ENCODE assay signal across 15 cellular contexts in the genomic region with DNA sequence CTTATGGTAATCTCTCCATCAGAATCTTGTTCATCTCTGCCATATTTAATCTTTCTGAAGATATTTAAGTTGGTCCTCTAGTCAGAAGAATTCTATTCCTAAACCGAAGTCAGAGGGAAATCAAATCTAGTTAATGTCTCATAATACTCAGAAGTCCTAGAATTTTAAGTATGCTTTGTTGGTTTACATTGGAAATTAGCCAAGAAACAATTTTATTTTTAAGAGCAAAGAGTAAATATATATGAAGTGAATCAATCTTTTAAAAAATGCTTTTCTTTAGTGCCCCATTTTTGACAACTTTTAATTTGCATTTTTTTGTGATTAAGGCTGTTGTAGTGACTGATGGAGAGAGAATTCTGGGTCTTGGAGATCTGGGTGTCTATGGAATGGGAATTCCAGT. TPM values are rescaled to one million over a fixed set of nuclear protein-coding genes. Genes with fewer than 3 reads are reported as not detected.
DNase-seq lines count a peak whose midpoint lies in the region; ATAC-seq and TF ChIP-seq lines count a peak whose summit lies in the region.
"Had no signal": no experiment of that assay in that cellular context is flagged by ENCODE, and none has a peak within 500 bp of the region (broad histone marks: within the 10 kb centered on the region; RNA-seq: fewer than 3 reads in every experiment).

No MANE protein-coding gene starts in this region.

- H3K27ac Mint-ChIP-seq in HFFc6 (peak overlapping the region; percentile 32), H9 (no peak overlapping the region; a peak in 1 of 7 replicates)

- H2AK5ac ChIP-seq in H9 (ENCODE audit: insufficient read length, low read length) = no peak overlapping the region

- H3K23me2 ChIP-seq in H9 (ENCODE audit: insufficient read length, low read depth, low read length, poor library complexity, severe bottlenecking) = no peaks in the 10 kb centered on the region

- H2BK15ac ChIP-seq in H9 (ENCODE audit: low read depth, low read length) = no peak overlapping the region

- DNase-seq in A673 (ENCODE audit: low spot score) (no peak), HFFc6 (peak; percentile 38), astrocyte of the spinal cord (ENCODE audit: low read depth, low spot score) (peak; percentile 12), fibroblast of peridontal ligament (ENCODE audit: extremely low read depth) (peak; percentile 3), NCI-H82 treated with DMSO at 0.1 percent for 48 hours (lab: John Stamatoyannopoulos, UW; ENCODE audit: unreplicated experiment) (no peak), H9 (no peak), NOMO-1 treated with DMSO at 0.1 percent for 48 hours (lab: John Stamatoyannopoulos, UW; ENCODE audit: unreplicated experiment) (no peak)
- DNase-seq: HCEC 1CT, KG1, NCI-H1092 treated with DMSO at 0.1 percent for 48 hours, NCI-H187 treated with DMSO at 0.1 percent for 48 hours, NCI-H446, SIG-M5 had no signal

- intact Hi-C loops in A673 (cut with micrococcal nuclease; ENCODE audit: unreplicated experiment) = no loop called here

- no peaks in the 10 kb centered on the region for H3K79me1 ChIP-seq in H9 (ENCODE audit: insufficient read depth, low read depth, low read length, poor library complexity, severe bottlenecking)

- no peak overlapping the region for H3K9ac ChIP-seq in H9 (ENCODE audit: extremely low read depth, insufficient read length, low read length)

- H3K56ac ChIP-seq in H9 (ENCODE audit: insufficient read length, low read depth, low read length) = no peak overlapping the region

- H3K9me3 ChIP-seq in A673 (ENCODE audit: low read depth, low read length, poor library complexity, severe bottlenecking) (no peaks in the 10 kb centered on the region), H9 (ENCODE audit: control insufficient read depth, low read depth, low read length) (no peaks in the 10 kb centered on the region)

- H3K79me2 ChIP-seq in H9 (ENCODE audit: insufficient read depth, low read length) = no peaks in the 10 kb centered on the region

- no peak for ATAC-seq in HG02870 (IDR thresholded peaks at IDR 0.05; ENCODE audit: unreplicated experiment)

- H3K4me1 ChIP-seq in A673 (ENCODE audit: insufficient read depth, low read length, poor library complexity, severe bottlenecking) (no peaks in the 10 kb centered on the region), H9 (ENCODE audit: insufficient read depth, low read length) (no peaks in the 10 kb centered on the region)

- H3K4me2 ChIP-seq in H9 (ENCODE audit: insufficient read depth, insufficient read length, low read length) = no peak overlapping the region

- no peak for TF ChIP-seq CTCF in A673 (conservative IDR thresholded peaks at IDR 0.05; ENCODE audit: low read depth, low read length)
- no peak for TF ChIP-seq CTCF in HFFc6 (IDR thresholded peaks at IDR 0.05)
- TF ChIP-seq CTCF in astrocyte of the spinal cord (IDR thresholded peaks at IDR 0.05; ENCODE audit: low read depth, low read length) = no peak
- TF ChIP-seq CTCF in H9 (conservative IDR thresholded peaks at IDR 0.05) = no peak

- no CpG with 5 or more reads among the region's 1 CpG for WGBS in H9 (ENCODE audit: extremely low coverage, insufficient read length, low lambda C conversion rate)

- H3K36me3 Mint-ChIP-seq in HFFc6 (ENCODE audit: low read depth) (peaks cover 27% of the 10 kb centered on the region), H9 (ENCODE audit: insufficient read depth in 1 of 3, low read depth in 3 of 3) (peaks cover 18 to 56% (median 49%) of the 10 kb centered on the region in 3 experiments; a peak in 6 of 7 replicates)

- H3K18ac ChIP-seq in H9 (ENCODE audit: insufficient read length, low read depth, low read length) = no peak overlapping the region

- H4K8ac ChIP-seq in H9 (replicated peaks; ENCODE audit: insufficient read length, low read depth, low read length) = no peak overlapping the region

- no peak overlapping the region for H2BK5ac ChIP-seq in H9 (ENCODE audit: insufficient read length, low read length)

- POLR2A ChIA-PET in A673 (lab: Charles Lee; ENCODE audit: low non-redundant PET) = no interaction called here

- no peak overlapping the region for H3K4me3 ChIP-seq in A673 (ENCODE audit: low read depth, low read length, poor library complexity, severe bottlenecking)
- no peak overlapping the region for H3K4me3 ChIP-seq in astrocyte of the spinal cord (ENCODE audit: low read depth, low read length)

- CTCF ChIA-PET in A673 (lab: Charles Lee) = no interaction called here

- H4K5ac ChIP-seq in H9 (ENCODE audit: insufficient read length, low read depth, low read length) = no peak overlapping the region

- no peak overlapping the region for H3K23ac ChIP-seq in H9 (ENCODE audit: insufficient read length, low read depth, low read length)

- TSS peak; percentile 4 for BruUV-seq in A673 (replicated peaks; lab: Mats Ljungman, UMichigan)

- no peaks in the 10 kb centered on the region for H3K9me3 Mint-ChIP-seq in HFFc6
- H3K9me3 Mint-ChIP-seq in H9 = no peaks in the 10 kb centered on the region

- H3K36me3 ChIP-seq in A673 (ENCODE audit: insufficient read depth, low read length, poor library complexity, severe bottlenecking) = peaks cover 30% of the 10 kb centered on the region

- no peak overlapping the region for H2BK20ac ChIP-seq in H9 (ENCODE audit: low read depth, low read length, poor library complexity, severe bottlenecking)

- no peak overlapping the region for H2BK120ac ChIP-seq in H9 (ENCODE audit: low read depth, low read length, poor library complexity, severe bottlenecking)

- H3K27me3 Mint-ChIP-seq in HFFc6 (ENCODE audit: insufficient read depth) (no peaks in the 10 kb centered on the region), H9 (ENCODE audit: low read depth) (no peaks in the 10 kb centered on the region)

- no peak overlapping the region for H3K4me3 Mint-ChIP-seq in HFFc6
- H3K4me3 Mint-ChIP-seq in H9 = no peak overlapping the region

- no peak overlapping the region for H2BK12ac ChIP-seq in H9 (ENCODE audit: insufficient read length, low read depth, low read length)

- H3K27me3 ChIP-seq in A673 (replicated peaks; ENCODE audit: insufficient read depth, low read depth, low read length, poor library complexity) (no peaks in the 10 kb centered on the region), H9 (ENCODE audit: insufficient read depth, low read length) (no peaks in the 10 kb centered on the region)

- H3K27ac ChIP-seq in A673 (ENCODE audit: low read depth, low read length, poor library complexity, severe bottlenecking) = no peak overlapping the region
- no peak overlapping the region for H3K27ac ChIP-seq in H9 (ENCODE audit: insufficient read length, low read depth, low read length)
- H3K27ac ChIP-seq: HL-60 had no signal

- H3T11ph ChIP-seq in H9 (ENCODE audit: low read length) = no peak overlapping the region

- H3K14ac ChIP-seq in H9 (ENCODE audit: insufficient read depth, low read length) = no peak overlapping the region

- H2AFZ ChIP-seq in H9 (ENCODE audit: low read length) = no peak overlapping the region

- in situ Hi-C loops in astrocyte of the spinal cord (cut with HindIII; ENCODE audit: low sequenced_read_pairs) = no loop called here

- H3K4me1 Mint-ChIP-seq in HFFc6 (ENCODE audit: low read depth) (peaks cover 16% of the 10 kb centered on the region), H9 (no peaks in the 10 kb centered on the region)

- no peaks in the 10 kb centered on the region for H4K20me1 ChIP-seq in H9 (ENCODE audit: control insufficient read depth, insufficient read depth, insufficient read length)

- no peak overlapping the region for H4K91ac ChIP-seq in H9 (ENCODE audit: insufficient read length, low read depth, low read length)

- no peak overlapping the region for H3K4ac ChIP-seq in H9 (ENCODE audit: low read depth, low read length)

RNA-seq across cellular contexts. Expression of gene ME2, which starts 38.1 kb away (rescaled TPM):
- 55.3 and 60.0 TPM in 2 replicates for total RNA-seq in A673 (2021)
- total RNA-seq in HFFc6 (2021; fragmentation: NEBNext Ultra II Directional; extraction: Animal tissue kit (Norgen Biotek cat#: 25700)) = 10 to 100 TPM; 34.6 to 43.4 (median 38.7) TPM
- 46.4 and 49.4 TPM in 2 replicates for total RNA-seq in H9 (2021)

RNA-seq across cellular contexts. Expression of gene ELAC1, which starts 50.8 kb away (rescaled TPM):
- 8.7 and 9.9 TPM in 2 replicates for total RNA-seq in A673 (2021)
- total RNA-seq in HFFc6 (2021; fragmentation: NEBNext Ultra II Directional; extraction: Animal tissue kit (Norgen Biotek cat#: 25700)) = 1 to 10 TPM; 6.2 to 9.0 (median 8.1) TPM
- total RNA-seq in H9 (2021) = 5.0 and 5.7 TPM in 2 replicates

Comparison
In these comparisons a context has a peak if more than half of its experiments do, and no peak if none do; other contexts are left out.
1. DNase-seq: peak in HFFc6 (single experiment), astrocyte of the spinal cord (single experiment) and fibroblast of peridontal ligament (single experiment); none in A673 (single experiment), NCI-H82 treated with DMSO at 0.1 percent for 48 hours (single experiment), H9 (single experiment) and NOMO-1 treated with DMSO at 0.1 percent for 48 hours (single experiment).